Comparison of ENCODE assay signal across 15 cellular contexts in genomic region chr2:31263636-31264190, GRCh38. TPM values are rescaled to one million over a fixed set of nuclear protein-coding genes. Genes with fewer than 3 reads are reported as not detected.
A peak's percentile ranks its signal among the peaks of the same experiment; 100 is the strongest.
DNase-seq lines count a peak whose midpoint lies in the region; ATAC-seq, FAIRE-seq and TF ChIP-seq lines count a peak whose summit lies in the region.
"Had no signal": no experiment of that assay in that cellular context is flagged by ENCODE, and none has a peak within 500 bp of the region (broad histone marks: within the 10 kb centered on the region; RNA-seq: fewer than 3 reads in every experiment).

No MANE protein-coding gene starts in this region.

- no peaks in the 10 kb centered on the region for H3K79me2 ChIP-seq in PC-3 (ENCODE audit: low read length)
- no peaks in the 10 kb centered on the region for H3K79me2 ChIP-seq in keratinocyte (ENCODE audit: control insufficient read depth, insufficient read depth, low read length)

- H3K4me1 ChIP-seq in right atrium auricular region (peaks cover 0 to 8% of the 10 kb centered on the region in 2 donors), PC-3 (ENCODE audit: insufficient read depth, low read length) (no peaks in the 10 kb centered on the region), keratinocyte (ENCODE audit: control insufficient read depth, extremely low read depth, insufficient read depth, low read length) (no peaks in the 10 kb centered on the region), HAP-1 (no peaks in the 10 kb centered on the region)

- H3F3A ChIP-seq in PC-3 (ENCODE audit: low read length, unreplicated experiment) = no peaks in the 10 kb centered on the region

- H3K9ac ChIP-seq in PC-3 (ENCODE audit: low read length) (no peak overlapping the region), keratinocyte (ENCODE audit: control insufficient read depth, extremely low read depth, insufficient read depth, low read length) (no peak overlapping the region)

- no peak for TF ChIP-seq POLR2A in erythroblast (IDR thresholded peaks at IDR 0.05; ENCODE audit: low read length)

- DNase-seq in Right ventricle myocardium superior (no peak), right atrium auricular region (ENCODE audit: low spot score) (no peak), PC-3 (no peak), keratinocyte (ENCODE audit: low read depth, low spot score) (no peak), DMS79 (lab: John Stamatoyannopoulos, UW) (no peak), erythroblast (lab: John Stamatoyannopoulos, UW) (no peak), HAP-1 (ENCODE audit: low spot score in 2 of 2) (no peak)
- DNase-seq: activated CD4-positive, CD25-positive, alpha-beta regulatory T cell treated with anti-CD3 and anti-CD28 coated beads, Interleukin-2, amount 50 U/mL, for 72 hours; activated gamma-delta T cell; cerebellar nuclear complex; natural killer cell; NCI-H2107; stimulated activated CD4-positive, alpha-beta T cell treated with anti-CD3 and anti-CD28 coated beads, Interleukin-12 subunit alpha, Interleukin-12 subunit beta, amount 100 ng/mL, for 4 hours; stimulated activated naive B cell treated with anti-CD40 and anti-IgM and Interleukin-4, amounts not matched to agents 10 μg/mL and 1 μg/mL and 100 μg/mL, for 72 hours had no signal

- H4K20me1 ChIP-seq in PC-3 (ENCODE audit: low read length) = no peaks in the 10 kb centered on the region
- H4K20me1 ChIP-seq in keratinocyte (ENCODE audit: control insufficient read depth, extremely low read depth, insufficient read depth, low read length) = no peaks in the 10 kb centered on the region

- CTCF ChIA-PET in PC-3 (lab: Charles Lee) = no interaction called here

- H3K4me3 ChIP-seq in right atrium auricular region (no peak overlapping the region), PC-3 (ENCODE audit: low read length) (no peak overlapping the region), keratinocyte (ENCODE audit: control insufficient read depth in 2 of 3, extremely low read depth in 1 of 3, insufficient read depth in 2 of 3, low read depth in 1 of 3, low read length in 3 of 3) (no peak overlapping the region), HAP-1 (no peak overlapping the region)

- H3K36me3 ChIP-seq in right atrium auricular region (peaks cover 20% of the 10 kb centered on the region), PC-3 (ENCODE audit: low read depth, low read length) (no peaks in the 10 kb centered on the region), keratinocyte (ENCODE audit: control insufficient read depth in 2 of 2, extremely low read depth in 1 of 2, insufficient read depth in 2 of 2, low read length in 2 of 2) (peaks cover 0 to 1% of the 10 kb centered on the region in 2 experiments), HAP-1 (replicated peaks) (no peaks in the 10 kb centered on the region)

- H3K9me2 ChIP-seq in PC-3 (replicated peaks; ENCODE audit: low read length) = no peaks in the 10 kb centered on the region

- in situ Hi-C loops in HAP-1 (cut with MboI; ENCODE audit: low sequenced_read_pairs) = no loop called here

- H3K27me3 ChIP-seq in right atrium auricular region = no peaks in the 10 kb centered on the region
- H3K27me3 ChIP-seq in PC-3 (ENCODE audit: low read length) = no peaks in the 10 kb centered on the region
- no peaks in the 10 kb centered on the region for H3K27me3 ChIP-seq in keratinocyte (ENCODE audit: control insufficient read depth, extremely low read depth, insufficient read depth, low read length)
- no peaks in the 10 kb centered on the region for H3K27me3 ChIP-seq in HAP-1 (ENCODE audit: low read depth)

- H3K9me1 ChIP-seq in keratinocyte (ENCODE audit: control insufficient read depth, extremely low read depth, insufficient read depth, low read length) = no peaks in the 10 kb centered on the region

- POLR2A ChIA-PET in PC-3 (lab: Charles Lee; ENCODE audit: unreplicated experiment) = no interaction called here

- intact Hi-C loops in Right ventricle myocardium superior (cut with DNase I) (no loop called here), PC-3 (cut with micrococcal nuclease) (no loop called here)

- FAIRE-seq in keratinocyte (lab: Jason Lieb, UNC) = peak; percentile 17

- dilution Hi-C loops in keratinocyte (cut with MboI; ENCODE audit: extremely low pct_ligation_motif_present, low sequenced_read_pairs) = no loop called here

- H3K9me3 ChIP-seq in right atrium auricular region (no peaks in the 10 kb centered on the region), PC-3 (ENCODE audit: low read length) (no peaks in the 10 kb centered on the region), keratinocyte (ENCODE audit: control insufficient read depth, low read depth, low read length) (no peaks in the 10 kb centered on the region), HAP-1 (no peaks in the 10 kb centered on the region)

- ATAC-seq in Right ventricle myocardium superior (ENCODE audit: poor library complexity) (peak; percentile 90), PC-3 (peak; percentile 33; the same call in 1 of the 2 replicates), GM18873 (IDR thresholded peaks at IDR 0.05; ENCODE audit: low FRiP score, unreplicated experiment) (no peak)
- ATAC-seq: natural killer cell had no signal

- H3K27ac ChIP-seq in right atrium auricular region (no peak overlapping the region), PC-3 (ENCODE audit: low read length) (no peak overlapping the region), keratinocyte (ENCODE audit: control insufficient read depth, insufficient read depth, low read length) (no peak overlapping the region)

- TF ChIP-seq CTCF in right atrium auricular region (IDR thresholded peaks at IDR 0.05) = peak in 1 of 2 donors; percentile 43
- TF ChIP-seq CTCF in PC-3 (conservative IDR thresholded peaks at IDR 0.05; ENCODE audit: low read depth, low read length) = no peak
- TF ChIP-seq CTCF in keratinocyte (optimal IDR thresholded peaks at IDR 0.05 in 1 of 3, IDR thresholded peaks at IDR 0.05 in 1 of 3, conservative IDR thresholded peaks at IDR 0.05 in 1 of 3; ENCODE audit: extremely low read depth in 1 of 3, insufficient read depth in 2 of 3, low read length in 3 of 3) = no peak

- BruUV-seq in PC-3 (replicated peaks; lab: Mats Ljungman, UMichigan) = no TSS peak

- no peak overlapping the region for H2AFZ ChIP-seq in PC-3 (ENCODE audit: low read length)
- H2AFZ ChIP-seq in keratinocyte (ENCODE audit: control insufficient read depth, low read length) = no peak overlapping the region

- no peak overlapping the region for H3K4me2 ChIP-seq in PC-3 (ENCODE audit: low read length)
- no peak overlapping the region for H3K4me2 ChIP-seq in keratinocyte (ENCODE audit: control insufficient read depth, extremely low read depth, insufficient read depth, low read depth, low read length)

RNA-seq across cellular contexts. Expression of gene EHD3, which starts 29.8 kb away (rescaled TPM):
- total RNA-seq in Right ventricle myocardium superior = 23.0 TPM
- 10 to 100 TPM; 10.6 to 12.5 TPM for total RNA-seq in right atrium auricular region
- 3.2 and 4.4 TPM in 2 replicates for total RNA-seq in PC-3 (2014; rRNA removed)
- polyA plus RNA-seq in keratinocyte = 5.1 to 8.2 TPM (median 6.5 TPM) in 3 replicates
- 0.67 TPM for polyA plus RNA-seq in keratinocyte (2011; ENCODE audit: low read depth)
- polyA plus RNA-seq in keratinocyte (2011; cell fraction: cytosol; rRNA removed) = 6.3 and 7.0 TPM in 2 replicates
- polyA plus RNA-seq in keratinocyte (2011; cell fraction: nucleus; rRNA removed) = 6.6 and 7.7 TPM in 2 replicates
- 2.2 and 5.9 TPM in 2 replicates for polyA plus RNA-seq in keratinocyte (2012; ENCODE audit: low replicate concordance)
- polyA minus RNA-seq in keratinocyte = 8.5 to 13.0 TPM (median 9.4 TPM) in 3 replicates
- polyA minus RNA-seq in keratinocyte (2011; cell fraction: cytosol; rRNA and poly(A)+ RNA removed) = 6.7 TPM
- 5.1 and 6.8 TPM in 2 replicates for polyA minus RNA-seq in keratinocyte (2011; cell fraction: nucleus; rRNA and poly(A)+ RNA removed)

RNA-seq across cellular contexts. Expression of gene CAPN14, which starts 46.4 kb away (rescaled TPM):
- total RNA-seq in Right ventricle myocardium superior = 0.32 TPM
- total RNA-seq in right atrium auricular region = under 1 TPM; 0.16 to 0.22 TPM
- total RNA-seq in PC-3 (2014; rRNA removed) = 0.35 TPM in 1 of 2 replicates, not detected in the other
- polyA plus RNA-seq in keratinocyte = 0.57 to 2.2 TPM (median 1.1 TPM) in 3 replicates
- polyA plus RNA-seq in keratinocyte (2011; ENCODE audit: low read depth) = 1.8 TPM
- 1.3 and 1.7 TPM in 2 replicates for polyA plus RNA-seq in keratinocyte (2011; cell fraction: cytosol; rRNA removed)
- polyA plus RNA-seq in keratinocyte (2011; cell fraction: nucleus; rRNA removed) = 3.6 and 4.2 TPM in 2 replicates
- 0.54 and 2.6 TPM in 2 replicates for polyA plus RNA-seq in keratinocyte (2012; ENCODE audit: low replicate concordance)
- polyA minus RNA-seq in keratinocyte = 0.13 to 1.8 TPM (median 1.5 TPM) in 3 replicates
- polyA minus RNA-seq in keratinocyte (2011; cell fraction: cytosol; rRNA and poly(A)+ RNA removed) = 0.58 TPM
- polyA minus RNA-seq in keratinocyte (2011; cell fraction: nucleus; rRNA and poly(A)+ RNA removed) = 2.1 and 2.9 TPM in 2 replicates
